ENCODE assay signal across 18 cellular contexts in the genomic region with DNA sequence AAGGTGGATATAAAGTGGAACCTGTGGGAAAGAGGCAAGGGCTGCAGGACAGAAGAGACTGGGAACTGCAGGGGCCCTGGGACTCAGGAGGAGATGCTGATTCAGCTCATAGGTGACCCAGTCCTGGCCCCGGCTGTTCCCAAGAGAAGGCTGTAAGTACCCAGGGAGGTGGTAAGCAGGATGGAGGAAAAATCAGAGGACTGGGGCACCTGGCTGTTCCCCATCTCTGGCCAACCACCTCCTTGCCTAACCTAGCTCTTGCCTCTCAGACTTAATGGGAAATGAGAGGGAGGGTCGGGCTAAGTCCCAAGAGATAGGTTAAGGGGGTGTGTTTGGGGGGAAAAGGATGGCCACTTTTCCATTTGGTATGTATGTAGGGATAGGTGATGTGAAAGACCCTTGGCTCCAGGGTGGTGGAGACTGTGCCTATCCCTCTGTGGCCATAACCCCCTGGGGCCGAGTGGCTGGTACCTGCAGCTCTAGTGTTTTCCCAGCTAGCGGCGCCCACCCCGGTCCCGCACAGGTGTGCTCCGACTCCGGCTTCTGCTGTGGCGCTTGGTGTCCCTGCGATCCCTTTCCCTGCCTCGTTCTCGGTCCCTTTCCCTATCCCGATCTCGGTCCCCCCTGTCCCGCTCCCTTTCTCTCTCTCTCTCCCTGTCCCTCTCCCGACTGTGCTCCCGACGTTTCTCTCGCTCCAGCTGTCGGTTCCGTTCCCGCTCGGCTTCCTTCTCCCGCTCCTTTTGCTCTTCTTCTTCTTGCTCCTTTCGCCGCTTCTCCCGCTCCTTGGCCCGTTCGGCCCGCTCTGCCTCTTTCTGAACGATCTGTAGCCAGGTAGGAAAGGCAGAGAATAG. TPM values are rescaled to one million over a fixed set of nuclear protein-coding genes. Genes with fewer than 3 reads are reported as not detected.
DNase-seq lines count a peak whose midpoint lies in the region; TF ChIP-seq lines count a peak whose summit lies in the region.
"Had no signal": no experiment of that assay in that cellular context is flagged by ENCODE, and none has a peak within 500 bp of the region (broad histone marks: within the 10 kb centered on the region; RNA-seq: fewer than 3 reads in every experiment).

No MANE protein-coding gene starts in this region.

- CTCF ChIA-PET in CD4-positive, alpha-beta memory T cell (lab: Charles Lee; ENCODE audit: partially characterized antibody): interaction anchor here (0.6 to 19.0 kb wide), 25 partner anchors 9 to 1218 kb away, joined by 3 to 1070 read pairs (median 6); partner anchors contain the start of genes AJUBA, HAUS4, PPP1R3E and PRMT5

- peaks cover 17% of the 10 kb centered on the region for H3K4me1 ChIP-seq in CD4-positive, alpha-beta memory T cell (ENCODE audit: insufficient read depth, low read length)
- H3K4me1 ChIP-seq in spleen: peaks cover 13 to 41% (median 27%) of the 10 kb centered on the region in 6 donors

- H3K4me3 ChIP-seq in CD4-positive, alpha-beta memory T cell (ENCODE audit: low read length in 2 of 2): no peak overlapping the region
- H3K4me3 ChIP-seq in spleen: no peak overlapping the region

- WGBS in spleen, 5 donors: 91 to 95% (median 93%) methylated on average over 32 of the region's 32 CpGs

- peaks cover 11 to 21% (median 16%) of the 10 kb centered on the region in 4 donors for H3K4me1 Mint-ChIP-seq in CD4-positive, alpha-beta memory T cell
- H3K4me1 Mint-ChIP-seq in HFFc6 (ENCODE audit: low read depth) (peaks cover 56% of the 10 kb centered on the region), brain (peaks cover 35% of the 10 kb centered on the region), nephron progenitor cell (peaks cover 64% of the 10 kb centered on the region)

- H3K27ac ChIP-seq in CD4-positive, alpha-beta memory T cell (ENCODE audit: low read depth, low read length): no peak overlapping the region
- H3K27ac ChIP-seq in spleen: peak overlapping the region in 1 of 8 donors; percentile 66

- POLR2A ChIA-PET in CD4-positive, alpha-beta memory T cell (lab: Charles Lee; ENCODE audit: partially characterized antibody): interaction anchor here (0.6 to 9.4 kb wide), 16 partner anchors 9 to 1155 kb away, joined by 3 to 82 read pairs (median 5); partner anchors contain the start of genes ACIN1, AJUBA, C14orf119 and CHMP4A

- intact Hi-C loops in CD4-positive, alpha-beta memory T cell (cut with micrococcal nuclease): loop anchor here (1.0 to 5.0 kb wide), 7 partner anchors 10 to 237 kb away; partner anchors contain the start of gene PRMT5
- intact Hi-C loops in spleen (cut with DNase I; ENCODE audit: low total_unique reads): loop anchor here (2.0 kb wide), 1 partner anchor 70 kb away; no protein-coding TSS in a partner anchor

- TF ChIP-seq CTCF in HFFc6 (IDR thresholded peaks at IDR 0.05): no peak
- no peak for TF ChIP-seq CTCF in brain (conservative IDR thresholded peaks at IDR 0.05)
- TF ChIP-seq CTCF in nephron progenitor cell (IDR thresholded peaks at IDR 0.05): no peak
- TF ChIP-seq CTCF in spleen (IDR thresholded peaks at IDR 0.05 in 8 of 11, conservative IDR thresholded peaks at IDR 0.05 in 3 of 11): no peak

- no peak for TF ChIP-seq POLR2A in spleen (IDR thresholded peaks at IDR 0.05)

- DNase-seq in CD4-positive, alpha-beta memory T cell: no peak
- no peak for DNase-seq in HFFc6
- DNase-seq in nephron progenitor cell: no peak
- DNase-seq in superior temporal gyrus (ENCODE audit: extremely low spot score): no peak
- no peak for DNase-seq in NCI-H1092 treated with DMSO at 0.1 percent for 48 hours (lab: John Stamatoyannopoulos, UW)
- DNase-seq in spleen: no peak
- no peak for DNase-seq in HuH-7.5 (ENCODE audit: low spot score)
- DNase-seq: NCI-H1930, NCI-H526 treated with DMSO at 0.1 percent for 48 hours, SHP77 treated with DMSO at 0.1 percent for 48 hours had no signal

- peaks cover 33 to 50% of the 10 kb centered on the region in 2 donors for H3K36me3 Mint-ChIP-seq in CD4-positive, alpha-beta memory T cell
- H3K36me3 Mint-ChIP-seq in HFFc6 (ENCODE audit: low read depth) (peaks cover 26% of the 10 kb centered on the region), brain (peaks cover 36% of the 10 kb centered on the region), nephron progenitor cell (ENCODE audit: low read depth) (peaks cover 47% of the 10 kb centered on the region)

- peaks cover 39% of the 10 kb centered on the region for H3K36me3 ChIP-seq in CD4-positive, alpha-beta memory T cell (ENCODE audit: insufficient read depth, low read length)
- H3K36me3 ChIP-seq in spleen: peaks cover 16 to 58% (median 55%) of the 10 kb centered on the region in 6 donors

- H3K27me3 Mint-ChIP-seq in CD4-positive, alpha-beta memory T cell: peaks cover 0 to 1% of the 10 kb centered on the region in 2 donors
- H3K27me3 Mint-ChIP-seq in HFFc6 (ENCODE audit: insufficient read depth) (peaks cover 4% of the 10 kb centered on the region), brain (peaks cover 13% of the 10 kb centered on the region), nephron progenitor cell (ENCODE audit: low read depth, poor library complexity) (no peaks in the 10 kb centered on the region)

- H3K4me3 Mint-ChIP-seq in CD4-positive, alpha-beta memory T cell: peak overlapping the region in 5 of 8 donors; percentile 1 to 44 (median 5)
- H3K4me3 Mint-ChIP-seq in HFFc6 (no peak overlapping the region), brain (peak overlapping the region in 3 of 5 experiments; percentile 0 to 69 (median 9)), nephron progenitor cell (peak overlapping the region; percentile 86)

- no peaks in the 10 kb centered on the region for H3K9me3 Mint-ChIP-seq in CD4-positive, alpha-beta memory T cell
- H3K9me3 Mint-ChIP-seq in HFFc6 (no peaks in the 10 kb centered on the region), brain (no peaks in the 10 kb centered on the region), nephron progenitor cell (no peaks in the 10 kb centered on the region)
- H3K9me3 Mint-ChIP-seq: activated naive CD4-positive, alpha-beta T cell treated with anti-CD3 and anti-CD28 coated beads, Interleukin-2, amount 10 ng/mL, durations not matched to agents 7 days and 5 days had no signal

- H3K27me3 ChIP-seq in CD4-positive, alpha-beta memory T cell (ENCODE audit: insufficient read depth, low read length): no peaks in the 10 kb centered on the region
- H3K27me3 ChIP-seq in spleen (replicated peaks in 1 of 7): peaks cover 0 to 8% (median 0%) of the 10 kb centered on the region in 7 donors
- H3K27me3 ChIP-seq: gastroesophageal sphincter, vagina had no signal

- peak overlapping the region in 3 of 7 donors; percentile 49 to 82 (median 79) for H3K27ac Mint-ChIP-seq in CD4-positive, alpha-beta memory T cell
- H3K27ac Mint-ChIP-seq in HFFc6 (peak overlapping the region; percentile 73), brain (peak overlapping the region in 4 of 5 experiments; percentile 12 to 92 (median 44)), nephron progenitor cell (peak overlapping the region; percentile 70)
- H3K27ac Mint-ChIP-seq: activated CD8-positive, alpha-beta memory T cell treated with anti-CD3 and anti-CD28 coated beads, Interleukin-2, amount 10 ng/mL, durations not matched to agents 7 days and 5 days had no signal

- no peaks in the 10 kb centered on the region for H3K9me3 ChIP-seq in CD4-positive, alpha-beta memory T cell (ENCODE audit: control insufficient read depth in 1 of 2, low read length in 2 of 2)
- H3K9me3 ChIP-seq in spleen: no peaks in the 10 kb centered on the region
- H3K9me3 ChIP-seq: gastroesophageal sphincter, mucosa of descending colon, vagina had no signal

RNA-seq across cellular contexts. Expression of gene CDH24, which starts 1.6 kb away (rescaled TPM):
- 1 to 10 TPM; 1.3 to 1.6 TPM for total RNA-seq in CD4-positive, alpha-beta memory T cell
- polyA plus RNA-seq in CD4-positive, alpha-beta memory T cell: under 1 TPM; 0.15 to 0.53 TPM
- 10 to 100 TPM in 1 of 6 experiments, 1 to 10 TPM in 5; 6.4 to 11.2 (median 8.3) TPM for total RNA-seq in HFFc6 (2021; fragmentation: NEBNext Ultra II Directional; extraction: Animal tissue kit (Norgen Biotek cat#: 25700))
- polyA plus RNA-seq in brain (ENCODE audit: insufficient read depth, low read depth, low replicate concordance) (18.8 TPM), spleen (1 to 10 TPM; 1.3 to 6.3 (median 3.1) TPM)
- 1 to 10 TPM; 2.6 to 9.4 (median 6.5) TPM for total RNA-seq in spleen

RNA-seq across cellular contexts. Expression of gene PSMB11, which starts 16.9 kb away (rescaled TPM):
- total RNA-seq in CD4-positive, alpha-beta memory T cell: not detected
- polyA plus RNA-seq in CD4-positive, alpha-beta memory T cell: not detected
- total RNA-seq in HFFc6 (2021; fragmentation: NEBNext Ultra II Directional; extraction: Animal tissue kit (Norgen Biotek cat#: 25700)): under 1 TPM in 1 of 6 experiments, not detected in 5; 0.12 TPM
- polyA plus RNA-seq in brain (ENCODE audit: insufficient read depth, low read depth, low replicate concordance): not detected
- total RNA-seq in spleen: not detected
- under 1 TPM in 1 of 3 donors, not detected in 2; 0.03 TPM for polyA plus RNA-seq in spleen
- total RNA-seq: activated CD8-positive, alpha-beta memory T cell treated with anti-CD3 and anti-CD28 coated beads, Interleukin-2, amount 10 ng/mL, durations not matched to agents 7 days and 5 days; cardiac septum; mucosa of descending colon; vagina had no signal
- polyA plus RNA-seq: CD14-positive monocyte had no signal

RNA-seq across cellular contexts. Expression of gene PSMB5, which starts 24.2 kb away (rescaled TPM):
- total RNA-seq in CD4-positive, alpha-beta memory T cell: 10 to 100 TPM; 31.4 to 33.6 TPM
- 10 to 100 TPM; 52.9 to 56.6 TPM for polyA plus RNA-seq in CD4-positive, alpha-beta memory T cell
- 100 to 1,000 TPM; 221 to 259 (median 241) TPM for total RNA-seq in HFFc6 (2021; fragmentation: NEBNext Ultra II Directional; extraction: Animal tissue kit (Norgen Biotek cat#: 25700))
- 234 TPM for polyA plus RNA-seq in brain (ENCODE audit: insufficient read depth, low read depth, low replicate concordance)
- total RNA-seq in spleen: 10 to 100 TPM; 43.1 to 72.3 (median 55.1) TPM
- 10 to 100 TPM; 36.5 to 80.1 (median 60.9) TPM for polyA plus RNA-seq in spleen

RNA-seq across cellular contexts. Expression of gene ACIN1, which starts 36.1 kb away (rescaled TPM):
- total RNA-seq in CD4-positive, alpha-beta memory T cell: 100 to 1,000 TPM; 317 to 327 TPM
- 10 to 100 TPM in 1 of 2 donors, 1 to 10 TPM in 1; 1.2 to 20.5 TPM for polyA plus RNA-seq in CD4-positive, alpha-beta memory T cell
- 100 to 1,000 TPM; 128 to 150 (median 142) TPM for total RNA-seq in HFFc6 (2021; fragmentation: NEBNext Ultra II Directional; extraction: Animal tissue kit (Norgen Biotek cat#: 25700))
- polyA plus RNA-seq in brain (ENCODE audit: insufficient read depth, low read depth, low replicate concordance) (81.8 TPM), spleen (100 to 1,000 TPM in 2 of 3 donors, 10 to 100 TPM in 1; 59.2 to 126 (median 119) TPM)
- 100 to 1,000 TPM; 148 to 228 (median 211) TPM for total RNA-seq in spleen

RNA-seq across cellular contexts. Expression of gene C14orf119, which starts 36.4 kb away (rescaled TPM):
- 10 to 100 TPM; 49.7 to 54.0 TPM for total RNA-seq in CD4-positive, alpha-beta memory T cell
- polyA plus RNA-seq in CD4-positive, alpha-beta memory T cell: 100 to 1,000 TPM in 1 of 2 donors, 10 to 100 TPM in 1; 80.1 to 147 TPM
- 100 to 1,000 TPM in 4 of 6 experiments, 10 to 100 TPM in 2; 85.0 to 117 (median 103) TPM for total RNA-seq in HFFc6 (2021; fragmentation: NEBNext Ultra II Directional; extraction: Animal tissue kit (Norgen Biotek cat#: 25700))
- polyA plus RNA-seq in brain (ENCODE audit: insufficient read depth, low read depth, low replicate concordance) (39.9 TPM), spleen (10 to 100 TPM; 28.0 to 47.0 (median 40.2) TPM)
- 10 to 100 TPM; 34.3 to 43.2 (median 37.8) TPM for total RNA-seq in spleen
